8 cellular contexts compared by ENCODE assay signal in genomic region chr9:74570879-74571512, GRCh38.
DNase-seq lines count a peak whose midpoint lies in the region; ATAC-seq, FAIRE-seq and TF ChIP-seq lines count a peak whose summit lies in the region.

No MANE protein-coding gene starts in this region.

- H4K20me1 ChIP-seq in OCI-LY3 (ENCODE audit: insufficient read depth, low read length): no peaks in the 10 kb centered on the region
- H4K20me1 ChIP-seq in H1 (replicated peaks in 1 of 2; ENCODE audit: control insufficient read depth in 1 of 2, insufficient read depth in 2 of 2, low read length in 2 of 2): no peaks in the 10 kb centered on the region

- WGBS in H1 (ENCODE audit: extremely low coverage in 1 of 2, insufficient coverage in 1 of 2, insufficient read length in 1 of 2, insufficient replicate concordance in 2 of 2, low coverage in 1 of 2, low lambda C conversion rate in 2 of 2, missing lambda C conversion rate in 1 of 2), 2 experiments: 24% methylated on average over 4 of the region's 4 CpGs; no CpG with 5 or more reads in 1 of the 2 experiments
- no CpG with 5 or more reads among the region's 4 CpGs for WGBS in neuronal stem cell (ENCODE audit: extremely low coverage in 2 of 2, insufficient read length in 2 of 2, insufficient replicate concordance in 1 of 2), 2 donors

- no peak overlapping the region for H2BK120ac ChIP-seq in H1 (replicated peaks; ENCODE audit: low read depth, low read length)
- no peak overlapping the region for H2BK120ac ChIP-seq in neuronal stem cell (ENCODE audit: low read depth, low read length)

- H3K27me3 ChIP-seq in OCI-LY3 (ENCODE audit: low read depth, low read length): peaks cover 3% of the 10 kb centered on the region; the same call in 1 of the 2 replicates
- no peaks in the 10 kb centered on the region for H3K27me3 ChIP-seq in H1 (replicated peaks in 1 of 4; ENCODE audit: control insufficient read depth in 3 of 4, extremely low read depth in 1 of 4, insufficient read depth in 3 of 4, low read length in 3 of 4)
- H3K27me3 ChIP-seq in neuronal stem cell (ENCODE audit: control insufficient read depth in 3 of 3, insufficient read depth in 3 of 3, low read depth in 1 of 3, low read length in 3 of 3): no peaks in the 10 kb centered on the region

- TF ChIP-seq POLR2A in H1 (IDR thresholded peaks at IDR 0.05; ENCODE audit: control extremely low read depth in 1 of 2, low read depth in 2 of 2, low read length in 2 of 2): no peak

- TF ChIP-seq CTCF in GM12872 (IDR thresholded peaks at IDR 0.05; ENCODE audit: insufficient read depth, low read depth, low read length): peak; percentile 63
- peak; percentile 85 for TF ChIP-seq CTCF in OCI-LY3 (IDR thresholded peaks at IDR 0.05; ENCODE audit: low read depth, low read length)
- peak in 2 of 3 experiments; percentile 44 to 62; a peak in 2 of 4 replicates for TF ChIP-seq CTCF in H1 (IDR thresholded peaks at IDR 0.05; ENCODE audit: control extremely low read depth in 1 of 3, insufficient read depth in 1 of 3, low read depth in 1 of 3, low read length in 3 of 3)
- no peak for TF ChIP-seq CTCF in omental fat pad (IDR thresholded peaks at IDR 0.05)

- FAIRE-seq in H1 (lab: Jason Lieb, UNC): peak; percentile 50

- H3K4me2 ChIP-seq in OCI-LY3 (ENCODE audit: low read length): peak overlapping the region; percentile 29; the same call in 1 of the 2 replicates
- no peak overlapping the region for H3K4me2 ChIP-seq in H1 (ENCODE audit: insufficient read depth in 1 of 2, low read depth in 2 of 2, low read length in 2 of 2)
- H3K4me2 ChIP-seq in neuronal stem cell (ENCODE audit: insufficient read depth, low read length, poor library complexity, severe bottlenecking): no peak overlapping the region

- H2AK5ac ChIP-seq in H1 (ENCODE audit: low read depth, low read length) (no peak overlapping the region), neuronal stem cell (ENCODE audit: low read depth, low read length) (no peak overlapping the region)

- H3K4ac ChIP-seq in H1 (replicated peaks; ENCODE audit: insufficient read length, low read depth, low read length) (no peak overlapping the region), neuronal stem cell (ENCODE audit: low read length) (no peak overlapping the region)

- no peaks in the 10 kb centered on the region for H3K79me2 ChIP-seq in OCI-LY3 (ENCODE audit: low read length)
- H3K79me2 ChIP-seq in H1 (ENCODE audit: control insufficient read depth in 1 of 2, insufficient read depth in 2 of 2, low read length in 2 of 2): no peaks in the 10 kb centered on the region

- H3K4me3 ChIP-seq in OCI-LY3 (ENCODE audit: low read length) (no peak overlapping the region), H1 (ENCODE audit: extremely low read depth in 1 of 4, insufficient read depth in 2 of 4, low read depth in 3 of 4, low read length in 4 of 4) (no peak overlapping the region), neuronal stem cell (ENCODE audit: low read length in 2 of 2) (no peak overlapping the region)

- H3K27ac ChIP-seq in OCI-LY3 (ENCODE audit: low read length) (no peak overlapping the region), H1 (ENCODE audit: low read depth, low read length) (no peak overlapping the region), neuronal stem cell (replicated peaks; ENCODE audit: low read length) (no peak overlapping the region)

- H3K4me1 ChIP-seq in OCI-LY3 (ENCODE audit: low read length) (no peaks in the 10 kb centered on the region), H1 (replicated peaks in 1 of 4; ENCODE audit: control insufficient read depth in 3 of 4, insufficient read depth in 4 of 4, low read length in 3 of 4) (peaks cover 3 to 13% (median 4%) of the 10 kb centered on the region in 4 experiments; a peak in 4 of 7 replicates), neuronal stem cell (ENCODE audit: control insufficient read depth in 2 of 2, insufficient read depth in 1 of 2, low read depth in 1 of 2, low read length in 2 of 2) (peaks cover 4 to 6% of the 10 kb centered on the region in 2 donors)

- no peaks in the 10 kb centered on the region for H3K9me3 ChIP-seq in OCI-LY3 (ENCODE audit: insufficient read depth, low read length)
- H3K9me3 ChIP-seq in H1 (ENCODE audit: insufficient read depth in 2 of 2, low read depth in 1 of 2, low read length in 1 of 2): no peaks in the 10 kb centered on the region
- no peaks in the 10 kb centered on the region for H3K9me3 ChIP-seq in neuronal stem cell (replicated peaks in 1 of 2; ENCODE audit: control insufficient read depth in 2 of 2, insufficient read depth in 1 of 2, low read depth in 1 of 2, low read length in 2 of 2)

- POLR2A ChIA-PET in H1 (lab: Charles Lee; ENCODE audit: partially characterized antibody): no interaction called here

- no peak overlapping the region for H3K14ac ChIP-seq in H1 (ENCODE audit: insufficient read length)
- no peak overlapping the region for H3K14ac ChIP-seq in neuronal stem cell (ENCODE audit: low read length)

- H4K91ac ChIP-seq in H1 (replicated peaks; ENCODE audit: insufficient read length, low read length): no peak overlapping the region
- H4K91ac ChIP-seq in neuronal stem cell (ENCODE audit: low read depth, low read length, poor library complexity): no peak overlapping the region

- no peak overlapping the region for H2BK20ac ChIP-seq in H1 (ENCODE audit: low read length)

- H3K36me3 ChIP-seq in OCI-LY3 (replicated peaks; ENCODE audit: low read depth, low read length) (no peaks in the 10 kb centered on the region), H1 (ENCODE audit: control insufficient read depth in 2 of 4, insufficient read depth in 4 of 4, low read length in 3 of 4) (no peaks in the 10 kb centered on the region), neuronal stem cell (replicated peaks in 1 of 2; ENCODE audit: control insufficient read depth in 2 of 2, insufficient read depth in 2 of 2, low read length in 2 of 2) (no peaks in the 10 kb centered on the region)

- H2BK5ac ChIP-seq in H1 (ENCODE audit: low read depth, low read length) (no peak overlapping the region), neuronal stem cell (ENCODE audit: low read length) (no peak overlapping the region)

- no peaks in the 10 kb centered on the region for H3K79me1 ChIP-seq in H1 (ENCODE audit: low read depth, low read length)
- no peaks in the 10 kb centered on the region for H3K79me1 ChIP-seq in neuronal stem cell (ENCODE audit: low read depth, low read length)

- H2BK15ac ChIP-seq in H1 (ENCODE audit: low read length) (no peak overlapping the region), neuronal stem cell (ENCODE audit: low read length) (no peak overlapping the region)

- CTCF ChIA-PET in H1 (lab: Charles Lee; ENCODE audit: partially characterized antibody): interaction anchor here (0.8 to 1.0 kb wide), 3 partner anchors 14 to 159 kb away, joined by 3 to 5 read pairs (median 3); no protein-coding TSS in a partner anchor

- H2AFZ ChIP-seq in OCI-LY3 (ENCODE audit: low read depth, low read length) (no peak overlapping the region), H1 (ENCODE audit: low read length) (no peak overlapping the region), neuronal stem cell (ENCODE audit: low read length) (no peak overlapping the region)

- DNase-seq in AG08395 (ENCODE audit: low spot score): peak; percentile 29
- no peak for DNase-seq in H1 (ENCODE audit: low read depth in 1 of 2, low spot score in 2 of 2)
- DNase-seq in neuronal stem cell (ENCODE audit: low spot score): peak; percentile 14
- DNase-seq in NCI-H187 (lab: John Stamatoyannopoulos, UW): no peak
- no peak for DNase-seq in omental fat pad (ENCODE audit: low spot score)

- peak; percentile 58 for ATAC-seq in HG02852 (IDR thresholded peaks at IDR 0.05; ENCODE audit: unreplicated experiment)
- no peak for ATAC-seq in omental fat pad (ENCODE audit: low FRiP score)

- no peak overlapping the region for H3K9ac ChIP-seq in OCI-LY3 (ENCODE audit: low read length)
- H3K9ac ChIP-seq in H1 (replicated peaks in 1 of 4; ENCODE audit: extremely low read depth in 1 of 4, low read depth in 3 of 4, low read length in 3 of 4): no peak overlapping the region
- no peak overlapping the region for H3K9ac ChIP-seq in neuronal stem cell (ENCODE audit: low read depth, low read length, poor library complexity)

- H3K56ac ChIP-seq in H1 (replicated peaks; ENCODE audit: insufficient read length, low read depth, low read length): no peak overlapping the region

- H4K5ac ChIP-seq in H1 (ENCODE audit: insufficient read length, low read depth, low read length): no peak overlapping the region

- peak; percentile 80 to 81 for TF ChIP-seq RAD21 in H1 (IDR thresholded peaks at IDR 0.05 in 1 of 2, conservative IDR thresholded peaks at IDR 0.05 in 1 of 2; ENCODE audit: low read depth in 2 of 2, low read length in 2 of 2)

- H3K23ac ChIP-seq in H1 (ENCODE audit: insufficient read length) (no peak overlapping the region), neuronal stem cell (ENCODE audit: low read depth, low read length, poor library complexity) (no peak overlapping the region)

- H3K18ac ChIP-seq in H1 (ENCODE audit: extremely low read depth, low read length) (no peak overlapping the region), neuronal stem cell (ENCODE audit: low read length) (no peak overlapping the region)

- H4K8ac ChIP-seq in H1 (ENCODE audit: extremely low read depth, insufficient read depth, low read length) (no peak overlapping the region), neuronal stem cell (ENCODE audit: low read depth, low read length) (no peak overlapping the region)

- H3K23me2 ChIP-seq in H1 (ENCODE audit: low read depth, low read length): no peaks in the 10 kb centered on the region

- H2BK12ac ChIP-seq in H1 (ENCODE audit: low read depth, low read length): no peak overlapping the region
- H2BK12ac ChIP-seq in neuronal stem cell (ENCODE audit: low read length): no peak overlapping the region

- no peak for TF ChIP-seq EP300 in H1 (IDR thresholded peaks at IDR 0.05; ENCODE audit: borderline replicate concordance in 1 of 2, low read depth in 2 of 2, low read length in 2 of 2)

TF ChIP-seq in H1, 55 proteins besides CTCF, POLR2A, EP300 and RAD21 (continues in another document):
- TF ChIP-seq NRF1 (IDR thresholded peaks at IDR 0.05; ENCODE audit: low read depth, low read length): no peak
- no peak for TF ChIP-seq HDAC6 (IDR thresholded peaks at IDR 0.05; ENCODE audit: low read depth, low read length)
- no peak for TF ChIP-seq YY1 (IDR thresholded peaks at IDR 0.05; ENCODE audit: low read depth, low read length)
- no peak for TF ChIP-seq EGR1 (IDR thresholded peaks at IDR 0.05; ENCODE audit: borderline replicate concordance, low read depth, low read length)
- no peak for TF ChIP-seq TAF7 (optimal IDR thresholded peaks at IDR 0.05; ENCODE audit: borderline replicate concordance, low read depth, low read length)
- no peak for TF ChIP-seq GABPA (IDR thresholded peaks at IDR 0.05; ENCODE audit: borderline replicate concordance, insufficient read depth, low read length)
- TF ChIP-seq KDM1A (IDR thresholded peaks at IDR 0.05; ENCODE audit: borderline replicate concordance, low read length): no peak
- no peak for TF ChIP-seq CHD2 (IDR thresholded peaks at IDR 0.05; ENCODE audit: low read length)
- no peak for TF ChIP-seq TBP (IDR thresholded peaks at IDR 0.05; ENCODE audit: low read depth, low read length)
- TF ChIP-seq SIRT6 (IDR thresholded peaks at IDR 0.05; ENCODE audit: low read length): no peak
- TF ChIP-seq EZH2 (IDR thresholded peaks at IDR 0.05; ENCODE audit: low read depth, low read length, severe bottlenecking): no peak
- no peak for TF ChIP-seq ZNF274 (IDR thresholded peaks at IDR 0.05; ENCODE audit: borderline replicate concordance, extremely low read depth, low read length)

Comparison
In these comparisons a context has a peak if more than half of its experiments do, and no peak if none do; other contexts are left out.
1. DNase-seq: peak in AG08395 (single experiment) and neuronal stem cell (single experiment); none in H1 (0 of 2), NCI-H187 (0 of 2) and omental fat pad (single experiment).
2. CTCF ChIP-seq: peak in GM12872 (single experiment), OCI-LY3 (single experiment) and H1 (2 of 3); none in omental fat pad (0 of 3).